Comparison of ENCODE assay signal across 1 cellular context in the genomic region with DNA sequence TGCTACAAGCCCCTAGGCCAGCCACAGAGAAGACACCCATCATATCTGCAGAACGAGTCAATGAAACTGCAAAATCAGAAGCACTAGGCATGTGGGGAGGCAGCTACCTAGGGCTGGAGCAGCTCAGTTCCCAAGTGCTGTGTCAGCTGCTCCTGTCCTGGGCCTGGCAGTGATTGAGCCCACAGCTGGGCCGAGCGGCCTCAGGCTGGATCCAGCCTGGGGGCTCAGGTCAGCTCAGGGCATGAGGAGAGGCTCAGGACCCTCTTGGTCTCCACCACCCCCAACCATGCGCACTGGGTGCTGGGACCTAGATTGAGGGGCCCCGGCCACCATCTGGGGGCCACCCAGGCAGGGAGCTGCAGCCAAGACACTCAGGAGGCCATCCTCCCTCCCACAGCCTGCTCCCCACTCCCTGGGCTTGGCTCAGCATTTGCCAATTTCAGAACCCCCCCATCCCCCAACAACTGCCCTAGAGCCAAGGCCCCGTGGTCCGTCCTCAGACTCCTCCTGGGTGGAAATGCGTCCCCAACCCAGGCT.
TF ChIP-seq lines count a peak whose summit lies in the region.

No MANE protein-coding gene starts in this region.

TF ChIP-seq in SK-N-SH treated with all-trans-retinoic acid at 6 μM for 48 hours, 23 proteins besides CTCF, POLR2A, EP300 and RAD21 (continued from another document):
- TF ChIP-seq TCF4 (CRISPR knock-in tag; IDR thresholded peaks at IDR 0.05; ENCODE audit: borderline replicate concordance): no peak
- no peak for TF ChIP-seq ZFP3 (CRISPR knock-in tag; IDR thresholded peaks at IDR 0.05)
- no peak for TF ChIP-seq ISL1 (CRISPR knock-in tag; IDR thresholded peaks at IDR 0.05)
- no peak for TF ChIP-seq GLIS3 (CRISPR knock-in tag; IDR thresholded peaks at IDR 0.05)
- TF ChIP-seq OSR1 (CRISPR knock-in tag; IDR thresholded peaks at IDR 0.05): no peak
- TF ChIP-seq, protein P1, sequence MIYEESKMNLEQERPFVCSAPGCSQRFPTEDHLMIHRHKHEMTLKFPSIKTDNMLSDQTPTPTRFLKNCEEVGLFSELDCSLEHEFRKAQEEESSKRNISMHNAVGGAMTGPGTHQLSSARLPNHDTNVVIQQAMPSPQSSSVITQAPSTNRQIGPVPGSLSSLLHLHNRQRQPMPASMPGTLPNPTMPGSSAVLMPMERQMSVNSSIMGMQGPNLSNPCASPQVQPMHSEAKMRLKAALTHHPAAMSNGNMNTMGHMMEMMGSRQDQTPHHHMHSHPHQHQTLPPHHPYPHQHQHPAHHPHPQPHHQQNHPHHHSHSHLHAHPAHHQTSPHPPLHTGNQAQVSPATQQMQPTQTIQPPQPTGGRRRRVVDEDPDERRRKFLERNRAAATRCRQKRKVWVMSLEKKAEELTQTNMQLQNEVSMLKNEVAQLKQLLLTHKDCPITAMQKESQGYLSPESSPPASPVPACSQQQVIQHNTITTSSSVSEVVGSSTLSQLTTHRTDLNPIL (CRISPR knock-in tag; IDR thresholded peaks at IDR 0.05; ENCODE audit: low read depth): no peak
- no peak for TF ChIP-seq PPARA (CRISPR knock-in tag; IDR thresholded peaks at IDR 0.05; ENCODE audit: borderline replicate concordance)
TF ChIP-seq in SK-N-SH treated with all-trans-retinoic acid at 6 μM for 48 hours: peak in this region for 0.
